13 cellular contexts compared by ENCODE assay signal in the genomic region with DNA sequence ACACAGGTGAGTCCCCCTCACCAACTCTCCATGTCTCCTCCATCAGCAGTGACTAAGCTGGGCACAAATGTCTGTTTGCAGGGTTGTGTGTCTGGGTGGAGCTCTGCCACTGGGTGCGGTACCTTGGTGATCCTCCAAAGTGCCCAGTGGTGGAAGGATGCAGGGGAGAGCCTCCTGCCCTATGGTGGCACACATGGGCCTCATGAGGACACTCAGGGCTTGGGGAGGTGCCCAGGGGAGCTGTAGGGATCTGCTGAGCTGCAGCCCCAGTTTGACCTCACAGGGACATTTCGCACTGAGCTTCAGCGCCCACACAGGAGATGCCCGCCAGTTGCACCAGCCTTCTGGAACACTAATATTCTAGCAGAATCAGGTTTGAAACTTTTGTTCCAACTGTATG. TPM values are rescaled to one million over a fixed set of nuclear protein-coding genes. Genes with fewer than 3 reads are reported as not detected.
"Had no signal": no experiment of that assay in that cellular context is flagged by ENCODE, and none has a peak within 500 bp of the region (broad histone marks: within the 10 kb centered on the region; RNA-seq: fewer than 3 reads in every experiment).

No MANE protein-coding gene starts in this region.

- H3K9me3 ChIP-seq: ascending aorta, gastroesophageal sphincter, pancreas, thyroid gland had no signal

- H3K4me1 ChIP-seq: ascending aorta, pancreas had no signal

- H3K27ac ChIP-seq: ascending aorta, pancreas had no signal

- H3K27me3 ChIP-seq: ascending aorta, dorsolateral prefrontal cortex, gastroesophageal sphincter, pancreas, thyroid gland had no signal

- DNase-seq: activated naive CD4-positive, alpha-beta T cell treated with anti-CD3 and anti-CD28 coated beads for 36 hours; activated naive CD8-positive, alpha-beta T cell treated with anti-CD3 and anti-CD28 coated beads, Interleukin-2, amount 50 U/mL, for 24 hours; dorsolateral prefrontal cortex; endodermal cell; pancreas; stimulated activated CD4-positive, alpha-beta T cell treated with anti-CD3 and anti-CD28 coated beads, Interleukin-12 subunit alpha, Interleukin-12 subunit beta, amount 100 ng/mL, for 4 hours; stimulated activated CD4-positive, alpha-beta T cell treated with anti-CD3 and anti-CD28 coated beads, Interleukin-2, amount 100 ng/mL, for 24 hours; T-helper 9 cell had no signal

- H3K4me3 ChIP-seq: ascending aorta, dorsolateral prefrontal cortex, gastroesophageal sphincter, pancreas, thyroid gland had no signal

- H3K36me3 ChIP-seq: ascending aorta, gastroesophageal sphincter, pancreas, thyroid gland had no signal

- ATAC-seq: activated CD4-positive, CD25-positive, alpha-beta regulatory T cell treated with anti-CD3 and anti-CD28 coated beads, Interleukin-2, amount 50 U/mL, for 24 hours; activated naive CD8-positive, alpha-beta T cell treated with anti-CD3 and anti-CD28 coated beads, Interleukin-2, amount 50 U/mL, for 24 hours; activated T-helper 17 cell treated with anti-CD3 and anti-CD28 coated beads, Interleukin-2, amount 50 U/mL, for 72 hours had no signal

RNA-seq across cellular contexts. Expression of gene S1PR3, which starts 29.5 kb away (rescaled TPM):
- total RNA-seq: activated T-helper 17 cell treated with anti-CD3 and anti-CD28 coated beads, Interleukin-2, amount 50 U/mL, for 72 hours had no signal
